ENCODE assay signal across 9 cellular contexts in genomic region chr18:47174545-47175116, GRCh38. TPM values are rescaled to one million over a fixed set of nuclear protein-coding genes. Genes with fewer than 3 reads are reported as not detected.
DNase-seq lines count a peak whose midpoint lies in the region; ATAC-seq, FAIRE-seq and TF ChIP-seq lines count a peak whose summit lies in the region.
"Had no signal": no experiment of that assay in that cellular context is flagged by ENCODE, and none has a peak within 500 bp of the region (broad histone marks: within the 10 kb centered on the region; RNA-seq: fewer than 3 reads in every experiment).

No MANE protein-coding gene starts in this region.

- no peak overlapping the region for H3K27ac ChIP-seq in SK-N-SH (ENCODE audit: low read depth in 2 of 2, low read length in 1 of 2)
- H3K27ac ChIP-seq in kidney (ENCODE audit: low read depth in 2 of 2, low read length in 2 of 2): peak overlapping the region; percentile 49 to 63
- H3K27ac ChIP-seq in upper lobe of right lung: no peak overlapping the region

- H3K9me3 ChIP-seq in SK-N-SH (no peaks in the 10 kb centered on the region), adipocyte (ENCODE audit: control insufficient read depth, low read length) (no peaks in the 10 kb centered on the region), kidney (ENCODE audit: control insufficient read depth in 1 of 2, low read length in 2 of 2) (no peaks in the 10 kb centered on the region), upper lobe of right lung (no peaks in the 10 kb centered on the region)

- POLR2A ChIA-PET in SK-N-SH (lab: Yijun Ruan, JAX): no interaction called here

- H3K4me2 ChIP-seq in SK-N-SH: peak overlapping the region; percentile 91

- H3K4me1 ChIP-seq in SK-N-SH (ENCODE audit: control insufficient read depth in 1 of 2, insufficient read depth in 2 of 2, low read depth in 1 of 2, low read length in 1 of 2) (peaks cover 0 to 4% of the 10 kb centered on the region in 2 experiments; a peak in 2 of 4 replicates), adipocyte (ENCODE audit: control insufficient read depth, insufficient read depth, low read length) (peaks cover 8% of the 10 kb centered on the region), kidney (ENCODE audit: control insufficient read depth in 1 of 2, insufficient read depth in 1 of 2, low read depth in 1 of 2, low read length in 2 of 2) (peaks cover 7 to 12% of the 10 kb centered on the region in 2 donors), upper lobe of right lung (peaks cover 23% of the 10 kb centered on the region)

- peaks cover 23% of the 10 kb centered on the region for H4K20me1 ChIP-seq in SK-N-SH (ENCODE audit: insufficient read depth)

- intact Hi-C loops in kidney (cut with DNase I) (no loop called here), upper lobe of right lung (cut with DNase I) (no loop called here)

- H3K4me3 ChIP-seq in SK-N-SH (ENCODE audit: low read depth in 2 of 2, low read length in 1 of 2) (peak overlapping the region; percentile 76 to 100), adipocyte (ENCODE audit: low read length) (peak overlapping the region; percentile 98), kidney (ENCODE audit: low read length in 2 of 2) (peak overlapping the region; percentile 91 to 92), upper lobe of right lung (peak overlapping the region; percentile 99)

- H3K9ac ChIP-seq in SK-N-SH: peak overlapping the region; percentile 99; the same call in 1 of the 2 replicates
- H3K9ac ChIP-seq in adipocyte (ENCODE audit: low read length): peak overlapping the region; percentile 97
- H3K9ac ChIP-seq in kidney (ENCODE audit: low read length in 2 of 2): peak overlapping the region in 1 of 2 donors; percentile 84

- H3K36me3 ChIP-seq in SK-N-SH (replicated peaks in 1 of 2; ENCODE audit: control insufficient read depth in 1 of 2, insufficient read depth in 2 of 2, low read length in 1 of 2) (peaks cover 0 to 18% of the 10 kb centered on the region in 2 experiments), adipocyte (ENCODE audit: control insufficient read depth, insufficient read depth, low read length, severe bottlenecking) (peaks cover 4% of the 10 kb centered on the region), kidney (ENCODE audit: control insufficient read depth in 1 of 2, insufficient read depth in 2 of 2, low read length in 2 of 2) (no peaks in the 10 kb centered on the region), upper lobe of right lung (no peaks in the 10 kb centered on the region)

- no peaks in the 10 kb centered on the region for H3K27me3 ChIP-seq in SK-N-SH (ENCODE audit: insufficient read depth)
- peaks cover 2% of the 10 kb centered on the region for H3K27me3 ChIP-seq in adipocyte (replicated peaks; ENCODE audit: control insufficient read depth, insufficient read depth, low read length)
- H3K27me3 ChIP-seq in upper lobe of right lung: no peaks in the 10 kb centered on the region

- CTCF ChIA-PET in SK-N-SH (lab: Yijun Ruan, JAX): interaction anchor here (0.8 to 1.9 kb wide), 2 partner anchors 10 to 30 kb away, joined by 3 to 8 read pairs; no protein-coding TSS in a partner anchor

- ATAC-seq in SK-N-SH treated with all-trans-retinoic acid at 6 μM for 48 hours (no peak), upper lobe of right lung (peak; percentile 4), GM19324 (IDR thresholded peaks at IDR 0.05; ENCODE audit: low FRiP score, unreplicated experiment) (no peak)
- ATAC-seq in stimulated activated naive CD8-positive, alpha-beta T cell treated with anti-CD3 and anti-CD28 coated beads, Interleukin-15, Interleukin-2, amounts not matched to agents 100 U/mL and 50 U/mL, for 24 hours: no peak

- TF ChIP-seq CTCF in SK-N-SH (IDR thresholded peaks at IDR 0.05): no peak
- no peak for TF ChIP-seq CTCF in kidney (IDR thresholded peaks at IDR 0.05; ENCODE audit: borderline replicate concordance, extremely low read depth, insufficient read depth)
- no peak for TF ChIP-seq CTCF in upper lobe of right lung (IDR thresholded peaks at IDR 0.05)

- WGBS in SK-N-SH (ENCODE audit: low lambda C conversion rate): 78% methylated on average over 13 of the region's 13 CpGs

- TF ChIP-seq RAD21 in SK-N-SH (IDR thresholded peaks at IDR 0.05; ENCODE audit: low read length): no peak

- H2AFZ ChIP-seq in SK-N-SH (ENCODE audit: low read depth): no peak overlapping the region

- TF ChIP-seq EP300 in SK-N-SH (IDR thresholded peaks at IDR 0.05; ENCODE audit: borderline replicate concordance in 1 of 2, low read depth in 1 of 2, low read length in 1 of 2): no peak

- peak; percentile 66 for FAIRE-seq in kidney (lab: Jason Lieb, UNC)

- no peaks in the 10 kb centered on the region for H3K9me2 ChIP-seq in SK-N-SH

- DNase-seq in SK-N-SH (no peak), adipocyte (ENCODE audit: low read depth) (no peak), kidney (no peak), upper lobe of right lung (no peak), Ammon's horn (ENCODE audit: low spot score) (no peak)
- DNase-seq in stimulated activated naive CD8-positive, alpha-beta T cell treated with anti-CD3 and anti-CD28 coated beads, Interleukin-15, Interleukin-2, amounts not matched to agents 100 U/mL and 50 U/mL, for 24 hours: no peak
- DNase-seq: activated CD8-positive, alpha-beta memory T cell treated with anti-CD3 and anti-CD28 coated beads, Interleukin-2, amount 50 U/mL, for 4 hours had no signal

- H3F3A ChIP-seq in SK-N-SH (replicated peaks; ENCODE audit: insufficient read depth): peaks cover 4% of the 10 kb centered on the region

- peaks cover 66% of the 10 kb centered on the region for H3K79me2 ChIP-seq in SK-N-SH (ENCODE audit: insufficient read depth)

TF ChIP-seq in SK-N-SH, 30 proteins besides CTCF, POLR2A, EP300 and RAD21 (continues in another document):
- TF ChIP-seq GATA2 (CRISPR knock-in tag; IDR thresholded peaks at IDR 0.05) (no peak), MXI1 (IDR thresholded peaks at IDR 0.05; ENCODE audit: low read depth, low read length) (no peak), FOXJ3 (CRISPR knock-in tag; IDR thresholded peaks at IDR 0.05) (no peak), CHD2 (IDR thresholded peaks at IDR 0.05; ENCODE audit: low read length, partially characterized antibody) (no peak), EZH2phosphoT487 (IDR thresholded peaks at IDR 0.05; ENCODE audit: borderline replicate concordance, low read depth) (no peak), USF2 (IDR thresholded peaks at IDR 0.05; ENCODE audit: borderline replicate concordance, low read depth, low read length) (no peak), NFIC (IDR thresholded peaks at IDR 0.05; ENCODE audit: borderline replicate concordance) (no peak), RCOR1 (IDR thresholded peaks at IDR 0.05; ENCODE audit: low read length) (no peak)
- TF ChIP-seq, protein P1, sequence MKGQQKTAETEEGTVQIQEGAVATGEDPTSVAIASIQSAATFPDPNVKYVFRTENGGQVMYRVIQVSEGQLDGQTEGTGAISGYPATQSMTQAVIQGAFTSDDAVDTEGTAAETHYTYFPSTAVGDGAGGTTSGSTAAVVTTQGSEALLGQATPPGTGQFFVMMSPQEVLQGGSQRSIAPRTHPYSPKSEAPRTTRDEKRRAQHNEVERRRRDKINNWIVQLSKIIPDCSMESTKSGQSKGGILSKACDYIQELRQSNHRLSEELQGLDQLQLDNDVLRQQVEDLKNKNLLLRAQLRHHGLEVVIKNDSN (IDR thresholded peaks at IDR 0.05; ENCODE audit: borderline replicate concordance, low read depth): no peak

TF ChIP-seq in SK-N-SH treated with all-trans-retinoic acid at 6 μM for 48 hours, 23 proteins besides CTCF, POLR2A, EP300 and RAD21:
- TF ChIP-seq GLIS3 (CRISPR knock-in tag; IDR thresholded peaks at IDR 0.05): no peak
- TF ChIP-seq, protein P2, sequence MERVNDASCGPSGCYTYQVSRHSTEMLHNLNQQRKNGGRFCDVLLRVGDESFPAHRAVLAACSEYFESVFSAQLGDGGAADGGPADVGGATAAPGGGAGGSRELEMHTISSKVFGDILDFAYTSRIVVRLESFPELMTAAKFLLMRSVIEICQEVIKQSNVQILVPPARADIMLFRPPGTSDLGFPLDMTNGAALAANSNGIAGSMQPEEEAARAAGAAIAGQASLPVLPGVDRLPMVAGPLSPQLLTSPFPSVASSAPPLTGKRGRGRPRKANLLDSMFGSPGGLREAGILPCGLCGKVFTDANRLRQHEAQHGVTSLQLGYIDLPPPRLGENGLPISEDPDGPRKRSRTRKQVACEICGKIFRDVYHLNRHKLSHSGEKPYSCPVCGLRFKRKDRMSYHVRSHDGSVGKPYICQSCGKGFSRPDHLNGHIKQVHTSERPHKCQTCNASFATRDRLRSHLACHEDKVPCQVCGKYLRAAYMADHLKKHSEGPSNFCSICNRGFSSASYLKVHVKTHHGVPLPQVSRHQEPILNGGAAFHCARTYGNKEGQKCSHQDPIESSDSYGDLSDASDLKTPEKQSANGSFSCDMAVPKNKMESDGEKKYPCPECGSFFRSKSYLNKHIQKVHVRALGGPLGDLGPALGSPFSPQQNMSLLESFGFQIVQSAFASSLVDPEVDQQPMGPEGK (CRISPR knock-in tag; IDR thresholded peaks at IDR 0.05; ENCODE audit: borderline replicate concordance): no peak
- no peak for TF ChIP-seq SNAI2 (CRISPR knock-in tag; IDR thresholded peaks at IDR 0.05)

RNA-seq across cellular contexts. Expression of gene IER3IP1, which starts 1.5 kb away (rescaled TPM):
- polyA plus RNA-seq in SK-N-SH (2012; rRNA removed) (10.7 and 13.7 TPM in 2 replicates), kidney (ENCODE audit: insufficient read depth, low read depth, low replicate concordance) (31.9 TPM)
- polyA plus RNA-seq in SK-N-SH (2012; cell fraction: cytosol; rRNA removed): 18.3 and 27.7 TPM in 2 replicates
- 3.1 and 4.7 TPM in 2 replicates for polyA plus RNA-seq in SK-N-SH (2012; cell fraction: nucleus; rRNA removed)
- total RNA-seq in kidney (14.4 TPM), upper lobe of right lung (12.9 TPM)

RNA-seq across cellular contexts. Expression of gene HDHD2, which starts 24.3 kb away (rescaled TPM):
- polyA plus RNA-seq in SK-N-SH (2012; rRNA removed): 10.5 and 10.6 TPM in 2 replicates
- polyA plus RNA-seq in SK-N-SH (2012; cell fraction: cytosol; rRNA removed): 13.5 and 17.8 TPM in 2 replicates
- polyA plus RNA-seq in SK-N-SH (2012; cell fraction: nucleus; rRNA removed): 8.7 and 16.0 TPM in 2 replicates
- total RNA-seq in kidney: 41.0 TPM
- 46.2 TPM for polyA plus RNA-seq in kidney (ENCODE audit: insufficient read depth, low read depth, low replicate concordance)
- 38.2 TPM for total RNA-seq in upper lobe of right lung

Comparison
In these comparisons a context has a peak if more than half of its experiments do, and no peak if none do; other contexts are left out.
1. H3K27ac ChIP-seq: peak in kidney (2 of 2); none in SK-N-SH (0 of 2) and upper lobe of right lung (single experiment).
2. Peak in every context shown above with its lines, with median percentiles within 50 percentile points of each other: H3K4me3 ChIP-seq.